Comparison of ENCODE assay signal across 23 cellular contexts in genomic region chr11:65849366-65849765, GRCh38. TPM values are rescaled to one million over a fixed set of nuclear protein-coding genes. Genes with fewer than 3 reads are reported as not detected.
DNase-seq lines count a peak whose midpoint lies in the region; ATAC-seq and TF ChIP-seq lines count a peak whose summit lies in the region.
"Had no signal": no experiment of that assay in that cellular context is flagged by ENCODE, and none has a peak within 500 bp of the region (broad histone marks: within the 10 kb centered on the region; RNA-seq: fewer than 3 reads in every experiment).

No MANE protein-coding gene starts in this region.

- H3K18ac ChIP-seq in H9 (ENCODE audit: insufficient read length, low read depth, low read length): no peak overlapping the region

- no peaks in the 10 kb centered on the region for H3K9me2 ChIP-seq in GM23338 (ENCODE audit: insufficient read depth)

- no peak overlapping the region for H3T11ph ChIP-seq in H9 (ENCODE audit: low read length)

- H3K27me3 Mint-ChIP-seq in GM23338 (ENCODE audit: insufficient read depth, low read depth, poor library complexity): peaks cover 47% of the 10 kb centered on the region
- peaks cover 13% of the 10 kb centered on the region for H3K27me3 Mint-ChIP-seq in neural progenitor cell (ENCODE audit: insufficient read depth, low read depth)
- peaks cover 17% of the 10 kb centered on the region for H3K27me3 Mint-ChIP-seq in H9 (ENCODE audit: low read depth)
- H3K27me3 Mint-ChIP-seq: activated naive CD4-positive, alpha-beta T cell treated with anti-CD3 and anti-CD28 coated beads, Interleukin-2, amount 50 U/mL, for 24 hours had no signal

- H2BK120ac ChIP-seq in H9 (ENCODE audit: low read depth, low read length, poor library complexity, severe bottlenecking): no peak overlapping the region

- H3K36me3 ChIP-seq in GM23338 (ENCODE audit: insufficient read depth) (peaks cover 11% of the 10 kb centered on the region), WERI-Rb-1 (peaks cover 36% of the 10 kb centered on the region), neural progenitor cell (no peaks in the 10 kb centered on the region), breast epithelium (no peaks in the 10 kb centered on the region), adrenal gland (replicated peaks in 1 of 2) (peaks cover 0 to 28% of the 10 kb centered on the region in 2 donors)

- intact Hi-C loops in breast epithelium (cut with DNase I; ENCODE audit: low total_unique reads) (loop anchor here (5.0 kb wide), 1 partner anchor 697 kb away; no protein-coding TSS in a partner anchor), adrenal gland (cut with DNase I) (no loop called here)

- H3K23ac ChIP-seq in H9 (ENCODE audit: insufficient read length, low read depth, low read length): no peak overlapping the region

- no peak overlapping the region for H2BK5ac ChIP-seq in H9 (ENCODE audit: insufficient read length, low read length)

- no peak overlapping the region for H2BK12ac ChIP-seq in H9 (ENCODE audit: insufficient read length, low read depth, low read length)

- DNase-seq in GM23338 (ENCODE audit: low spot score): peak; percentile 40
- DNase-seq in WERI-Rb-1: peak; percentile 6
- DNase-seq in neural progenitor cell (ENCODE audit: low spot score): no peak
- no peak for DNase-seq in breast epithelium (ENCODE audit: low spot score in 2 of 2)
- DNase-seq in nucleus accumbens (lab: John Stamatoyannopoulos, UW): no peak
- DNase-seq in H9: no peak
- no peak for DNase-seq in adrenal gland
- DNase-seq: kidney glomerular epithelial cell, lower lobe of right lung, NCI-H2081, NCI-H774, Right ventricle myocardium superior had no signal

- no CpG with 5 or more reads among the region's 8 CpGs for WGBS in H9 (ENCODE audit: extremely low coverage, insufficient read length, low lambda C conversion rate)
- 73 to 81% (median 75%) methylated on average over 5 to 8 of the region's 8 CpGs for WGBS in adrenal gland, 4 donors

- no peak overlapping the region for H4K8ac ChIP-seq in H9 (replicated peaks; ENCODE audit: insufficient read length, low read depth, low read length)

- H3K27ac ChIP-seq in 22Rv1: peak overlapping the region; percentile 12; the same call in 1 of the 2 replicates
- H3K27ac ChIP-seq in GM23338 (ENCODE audit: low read depth): no peak overlapping the region
- no peak overlapping the region for H3K27ac ChIP-seq in WERI-Rb-1
- H3K27ac ChIP-seq in neural progenitor cell: peak overlapping the region; percentile 29
- H3K27ac ChIP-seq in breast epithelium: no peak overlapping the region
- H3K27ac ChIP-seq in H9 (ENCODE audit: insufficient read length, low read depth, low read length): no peak overlapping the region
- no peak overlapping the region for H3K27ac ChIP-seq in adrenal gland
- H3K27ac ChIP-seq: BLaER1 treated with 17β-estradiol and CSF1 and Interleukin-3, amounts not matched to agents 10 nM and 100 nM; cardiac muscle cell; lower lobe of right lung; suprapubic skin had no signal

- H2BK15ac ChIP-seq in H9 (ENCODE audit: low read depth, low read length): no peak overlapping the region

- H2AK5ac ChIP-seq in H9 (ENCODE audit: insufficient read length, low read length): no peak overlapping the region

- H3K9me3 Mint-ChIP-seq in GM23338: peaks cover 12% of the 10 kb centered on the region
- peaks cover 7% of the 10 kb centered on the region for H3K9me3 Mint-ChIP-seq in neural progenitor cell
- peaks cover 3 to 7% of the 10 kb centered on the region in 2 experiments; a peak in 2 of 5 replicates for H3K9me3 Mint-ChIP-seq in H9
- H3K9me3 Mint-ChIP-seq: activated naive CD4-positive, alpha-beta T cell treated with anti-CD3 and anti-CD28 coated beads, Interleukin-2, amount 50 U/mL, for 24 hours; dendritic cell treated with granulocyte-macrophage colony-stimulating factor and Interleukin-4, amounts not matched to agents 40 ng/mL and 50 ng/mL, for 4 days had no signal

- no peak overlapping the region for H3K56ac ChIP-seq in H9 (ENCODE audit: insufficient read length, low read depth, low read length)

- H3K79me2 ChIP-seq in GM23338 (replicated peaks; ENCODE audit: insufficient read depth) (peaks cover 8% of the 10 kb centered on the region), neural progenitor cell (ENCODE audit: low read depth) (peaks cover 7% of the 10 kb centered on the region), H9 (ENCODE audit: insufficient read depth, low read length) (no peaks in the 10 kb centered on the region)

- H4K91ac ChIP-seq in H9 (ENCODE audit: insufficient read length, low read depth, low read length): no peak overlapping the region

- H4K5ac ChIP-seq in H9 (ENCODE audit: insufficient read length, low read depth, low read length): no peak overlapping the region

- no peak overlapping the region for H2BK20ac ChIP-seq in H9 (ENCODE audit: low read depth, low read length, poor library complexity, severe bottlenecking)

- peaks cover 5% of the 10 kb centered on the region for H3K9me3 ChIP-seq in WERI-Rb-1 (ENCODE audit: severe bottlenecking)
- no peaks in the 10 kb centered on the region for H3K9me3 ChIP-seq in neural progenitor cell (ENCODE audit: low read depth)
- peaks cover 0 to 8% of the 10 kb centered on the region in 2 donors for H3K9me3 ChIP-seq in breast epithelium
- H3K9me3 ChIP-seq in H9 (ENCODE audit: control insufficient read depth, low read depth, low read length): no peaks in the 10 kb centered on the region
- no peaks in the 10 kb centered on the region for H3K9me3 ChIP-seq in adrenal gland (replicated peaks in 1 of 3)
- H3K9me3 ChIP-seq: suprapubic skin had no signal

- no peak overlapping the region for H3K14ac ChIP-seq in H9 (ENCODE audit: insufficient read depth, low read length)

- H3K4me2 ChIP-seq in GM23338 (no peak overlapping the region), neural progenitor cell (no peak overlapping the region), H9 (ENCODE audit: insufficient read depth, insufficient read length, low read length) (no peak overlapping the region)
- H3K4me2 ChIP-seq: BLaER1 treated with 17β-estradiol and CSF1 and Interleukin-3, amounts not matched to agents 10 nM and 100 nM had no signal

- H3K23me2 ChIP-seq in H9 (ENCODE audit: insufficient read length, low read depth, low read length, poor library complexity, severe bottlenecking): no peaks in the 10 kb centered on the region

- no peaks in the 10 kb centered on the region for H3K79me1 ChIP-seq in H9 (ENCODE audit: insufficient read depth, low read depth, low read length, poor library complexity, severe bottlenecking)

- no peak overlapping the region for H3K4ac ChIP-seq in H9 (ENCODE audit: low read depth, low read length)

- H3K4me3 ChIP-seq in GM23338 (no peak overlapping the region), WERI-Rb-1 (ENCODE audit: low read depth, low read length) (no peak overlapping the region), neural progenitor cell (no peak overlapping the region), breast epithelium (no peak overlapping the region), adrenal gland (no peak overlapping the region)
- H3K4me3 ChIP-seq: BLaER1 treated with 17β-estradiol and CSF1 and Interleukin-3, amounts not matched to agents 10 nM and 100 nM; cardiac muscle cell; K562; lower lobe of right lung; suprapubic skin had no signal

- H3K9ac ChIP-seq in neural progenitor cell (no peak overlapping the region), H9 (ENCODE audit: extremely low read depth, insufficient read length, low read length) (no peak overlapping the region)
- H3K9ac ChIP-seq: BLaER1 treated with 17β-estradiol and CSF1 and Interleukin-3, amounts not matched to agents 10 nM and 100 nM had no signal

- H3K27ac Mint-ChIP-seq in GM23338 (no peak overlapping the region), neural progenitor cell (no peak overlapping the region), H9 (no peak overlapping the region; a peak in 1 of 7 replicates)
- H3K27ac Mint-ChIP-seq: activated naive CD4-positive, alpha-beta T cell treated with anti-CD3 and anti-CD28 coated beads, Interleukin-2, amount 50 U/mL, for 24 hours; activated T-helper 1 cell treated with anti-CD3 and anti-CD28 coated beads, Interleukin-12 subunit alpha, Interleukin-12 subunit beta, Interleukin-2, Interleukin-4 antibody, amounts not matched to agents 30 ng/mL and 10 ng/mL and 1 ng/mL, durations not matched to agents 14 hours and 24 hours and 36 hours; dendritic cell treated with granulocyte-macrophage colony-stimulating factor and Interleukin-4, amounts not matched to agents 40 ng/mL and 50 ng/mL, for 4 days had no signal

- peaks cover 11% of the 10 kb centered on the region; the same call in 2 of the 3 replicates for H3K4me1 Mint-ChIP-seq in GM23338
- no peaks in the 10 kb centered on the region for H3K4me1 Mint-ChIP-seq in neural progenitor cell
- peaks cover 8 to 14% of the 10 kb centered on the region in 2 experiments for H3K4me1 Mint-ChIP-seq in H9

- ATAC-seq in GM23338: peak; percentile 2
- ATAC-seq: K562 had no signal

- no peak for TF ChIP-seq POLR2A in breast epithelium (IDR thresholded peaks at IDR 0.05)
- no peak for TF ChIP-seq POLR2A in adrenal gland (IDR thresholded peaks at IDR 0.05)

- H4K20me1 ChIP-seq in GM23338 (replicated peaks; ENCODE audit: insufficient read depth) (peaks cover 9% of the 10 kb centered on the region), neural progenitor cell (ENCODE audit: low read depth) (peaks cover 7% of the 10 kb centered on the region), H9 (ENCODE audit: control insufficient read depth, insufficient read depth, insufficient read length) (no peaks in the 10 kb centered on the region)

- H3F3A ChIP-seq in GM23338 (replicated peaks; ENCODE audit: low read depth) (peaks cover 32% of the 10 kb centered on the region), neural progenitor cell (ENCODE audit: low read depth) (peaks cover 28% of the 10 kb centered on the region)

- TF ChIP-seq CTCF in 22Rv1 (IDR thresholded peaks at IDR 0.05) (no peak), GM23338 (conservative IDR thresholded peaks at IDR 0.05; ENCODE audit: low read depth in 2 of 2) (no peak), WERI-Rb-1 (IDR thresholded peaks at IDR 0.05; ENCODE audit: low read depth, low read length) (no peak), neural progenitor cell (IDR thresholded peaks at IDR 0.05) (no peak), breast epithelium (IDR thresholded peaks at IDR 0.05) (no peak), H9 (conservative IDR thresholded peaks at IDR 0.05) (no peak), adrenal gland (IDR thresholded peaks at IDR 0.05) (no peak)

- H3K36me3 Mint-ChIP-seq in GM23338 (ENCODE audit: low read depth): peaks cover 38% of the 10 kb centered on the region
- peaks cover 22% of the 10 kb centered on the region for H3K36me3 Mint-ChIP-seq in neural progenitor cell
- peaks cover 24 to 33% (median 25%) of the 10 kb centered on the region in 3 experiments for H3K36me3 Mint-ChIP-seq in H9 (ENCODE audit: insufficient read depth in 1 of 3, low read depth in 3 of 3)

- H3K27me3 ChIP-seq in GM23338 (ENCODE audit: insufficient read depth): no peaks in the 10 kb centered on the region
- H3K27me3 ChIP-seq in WERI-Rb-1 (ENCODE audit: insufficient read depth, low read depth, severe bottlenecking): no peaks in the 10 kb centered on the region
- H3K27me3 ChIP-seq in neural progenitor cell: no peaks in the 10 kb centered on the region
- no peaks in the 10 kb centered on the region for H3K27me3 ChIP-seq in breast epithelium
- H3K27me3 ChIP-seq in H9 (ENCODE audit: insufficient read depth, low read length): no peaks in the 10 kb centered on the region
- H3K27me3 ChIP-seq in adrenal gland: no peaks in the 10 kb centered on the region
- H3K27me3 ChIP-seq: BLaER1 treated with 17β-estradiol and CSF1 and Interleukin-3, amounts not matched to agents 10 nM and 100 nM; cardiac muscle cell; suprapubic skin had no signal

- no peak overlapping the region for H2AFZ ChIP-seq in GM23338
- H2AFZ ChIP-seq in neural progenitor cell (replicated peaks): no peak overlapping the region
- no peak overlapping the region for H2AFZ ChIP-seq in H9 (ENCODE audit: low read length)

- no peak overlapping the region; the same call in 2 of the 3 replicates for H3K4me3 Mint-ChIP-seq in GM23338
- peak overlapping the region; percentile 10 for H3K4me3 Mint-ChIP-seq in neural progenitor cell
- no peak overlapping the region; a peak in 1 of 5 replicates for H3K4me3 Mint-ChIP-seq in H9
- H3K4me3 Mint-ChIP-seq: activated naive CD4-positive, alpha-beta T cell treated with anti-CD3 and anti-CD28 coated beads, Interleukin-2, amount 50 U/mL, for 24 hours; activated T-helper 1 cell treated with anti-CD3 and anti-CD28 coated beads, Interleukin-12 subunit alpha, Interleukin-12 subunit beta, Interleukin-2, Interleukin-4 antibody, amounts not matched to agents 30 ng/mL and 10 ng/mL and 1 ng/mL, durations not matched to agents 14 hours and 24 hours and 36 hours; dendritic cell treated with granulocyte-macrophage colony-stimulating factor and Interleukin-4, amounts not matched to agents 40 ng/mL and 50 ng/mL, for 4 days had no signal

- no peaks in the 10 kb centered on the region; the same call in 1 of the 2 replicates for H3K4me1 ChIP-seq in GM23338 (ENCODE audit: insufficient read depth)
- H3K4me1 ChIP-seq in neural progenitor cell: no peaks in the 10 kb centered on the region
- H3K4me1 ChIP-seq in breast epithelium: no peaks in the 10 kb centered on the region
- H3K4me1 ChIP-seq in H9 (ENCODE audit: insufficient read depth, low read length): no peaks in the 10 kb centered on the region
- H3K4me1 ChIP-seq in adrenal gland (replicated peaks in 1 of 2): no peaks in the 10 kb centered on the region
- H3K4me1 ChIP-seq: lower lobe of right lung had no signal

RNA-seq across cellular contexts. Expression of gene CFL1, which starts 8.6 kb away (rescaled TPM):
- 981 and 1,393 TPM in 2 replicates for total RNA-seq in GM23338 (2014; rRNA removed; shearing (Covaris generic))
- polyA plus RNA-seq in GM23338 (2016; fragmentation: Nextera tagmentation; extraction: Ambion mirVana) (1,996 and 2,124 TPM in 2 replicates), adrenal gland (100 to 1,000 TPM; 217 to 752 (median 376) TPM)
- total RNA-seq in neural progenitor cell (ENCODE audit: low replicate concordance) (704 and 971 TPM in 2 replicates), breast epithelium (100 to 1,000 TPM; 407 to 564 (median 453) TPM), H9 (2021) (1,107 and 1,147 TPM in 2 replicates), adrenal gland (100 to 1,000 TPM; 354 to 765 (median 614) TPM)

RNA-seq across cellular contexts. Expression of gene MUS81, which starts 10.9 kb away (rescaled TPM):
- total RNA-seq in GM23338 (2014; rRNA removed; shearing (Covaris generic)): 35.5 and 48.6 TPM in 2 replicates
- 38.5 and 39.1 TPM in 2 replicates for polyA plus RNA-seq in GM23338 (2016; fragmentation: Nextera tagmentation; extraction: Ambion mirVana)
- 36.8 and 42.4 TPM in 2 replicates for total RNA-seq in neural progenitor cell (ENCODE audit: low replicate concordance)
- total RNA-seq in breast epithelium: 10 to 100 TPM; 29.8 to 44.6 (median 42.9) TPM
- total RNA-seq in H9 (2021): 45.0 and 49.2 TPM in 2 replicates
- total RNA-seq in adrenal gland: 10 to 100 TPM; 17.5 to 53.7 (median 41.1) TPM
- polyA plus RNA-seq in adrenal gland: 100 to 1,000 TPM in 2 of 3 donors, 10 to 100 TPM in 1; 16.1 to 147 (median 103) TPM

RNA-seq across cellular contexts. Expression of gene SNX32, which starts 15.6 kb away (rescaled TPM):
- 0.49 TPM in 1 of 2 replicates, not detected in the other for total RNA-seq in GM23338 (2014; rRNA removed; shearing (Covaris generic))
- 1.2 and 2.4 TPM in 2 replicates for polyA plus RNA-seq in GM23338 (2016; fragmentation: Nextera tagmentation; extraction: Ambion mirVana)
- total RNA-seq in neural progenitor cell (ENCODE audit: low replicate concordance): 1.4 and 3.0 TPM in 2 replicates
- total RNA-seq in breast epithelium: 1 to 10 TPM in 1 of 3 donors, under 1 TPM in 2; 0.15 to 2.3 (median 0.48) TPM
- total RNA-seq in H9 (2021): 0.88 and 1.2 TPM in 2 replicates
- 1 to 10 TPM in 1 of 8 donors, under 1 TPM in 4, not detected in 3; 0.25 to 1.2 (median 0.43) TPM for total RNA-seq in adrenal gland
- 1 to 10 TPM in 1 of 3 donors, under 1 TPM in 2; 0.11 to 1.1 (median 0.61) TPM for polyA plus RNA-seq in adrenal gland
- total RNA-seq: Daoy, glomerular endothelial cell, K562, MCF 10A, Right ventricle myocardium superior had no signal

RNA-seq across cellular contexts. Expression of gene EFEMP2, which starts 23.2 kb away (rescaled TPM):
- total RNA-seq in GM23338 (2014; rRNA removed; shearing (Covaris generic)): 4.5 and 9.4 TPM in 2 replicates
- polyA plus RNA-seq in GM23338 (2016; fragmentation: Nextera tagmentation; extraction: Ambion mirVana): 7.4 and 8.0 TPM in 2 replicates
- 9.2 and 25.1 TPM in 2 replicates for total RNA-seq in neural progenitor cell (ENCODE audit: low replicate concordance)
- 10 to 100 TPM; 34.5 to 75.0 (median 57.0) TPM for total RNA-seq in breast epithelium
- total RNA-seq in H9 (2021): 22.9 and 26.2 TPM in 2 replicates
- total RNA-seq in adrenal gland: 100 to 1,000 TPM in 2 of 8 donors, 10 to 100 TPM in 6; 34.4 to 111 (median 63.6) TPM
- 100 to 1,000 TPM in 1 of 3 donors, 10 to 100 TPM in 2; 20.3 to 156 (median 92.9) TPM for polyA plus RNA-seq in adrenal gland

RNA-seq across cellular contexts. Expression of gene CTSW, which starts 30.3 kb away (rescaled TPM):
- not detected in 2 replicates for total RNA-seq in GM23338 (2014; rRNA removed; shearing (Covaris generic))
- 0.17 TPM in 1 of 2 replicates, not detected in the other for polyA plus RNA-seq in GM23338 (2016; fragmentation: Nextera tagmentation; extraction: Ambion mirVana)
- not detected in 2 replicates for total RNA-seq in neural progenitor cell (ENCODE audit: low replicate concordance)
- 1 to 10 TPM; 1.6 to 4.0 (median 1.9) TPM for total RNA-seq in breast epithelium
- total RNA-seq in H9 (2021): not detected in 2 replicates
- total RNA-seq in adrenal gland: 1 to 10 TPM in 3 of 8 donors, under 1 TPM in 3, not detected in 2; 0.28 to 3.4 (median 0.94) TPM
- 1 to 10 TPM in 2 of 3 donors, under 1 TPM in 1; 0.88 to 4.8 (median 2.9) TPM for polyA plus RNA-seq in adrenal gland
- total RNA-seq: cardiac muscle cell, K562, MCF 10A had no signal

Comparison
In these comparisons a context has a peak if more than half of its experiments do, and no peak if none do; other contexts are left out.
1. H3K27ac ChIP-seq: peak in 22Rv1 (single experiment) and neural progenitor cell (single experiment); none in GM23338 (single experiment), WERI-Rb-1 (single experiment), breast epithelium (0 of 2), H9 (single experiment) and adrenal gland (0 of 5).
2. DNase-seq: peak in GM23338 (single experiment) and WERI-Rb-1 (single experiment); none in neural progenitor cell (single experiment), breast epithelium (0 of 2), nucleus accumbens (0 of 56), H9 (single experiment) and adrenal gland (0 of 7).